Comparison of ENCODE assay signal across 1 cellular context in the genomic region with DNA sequence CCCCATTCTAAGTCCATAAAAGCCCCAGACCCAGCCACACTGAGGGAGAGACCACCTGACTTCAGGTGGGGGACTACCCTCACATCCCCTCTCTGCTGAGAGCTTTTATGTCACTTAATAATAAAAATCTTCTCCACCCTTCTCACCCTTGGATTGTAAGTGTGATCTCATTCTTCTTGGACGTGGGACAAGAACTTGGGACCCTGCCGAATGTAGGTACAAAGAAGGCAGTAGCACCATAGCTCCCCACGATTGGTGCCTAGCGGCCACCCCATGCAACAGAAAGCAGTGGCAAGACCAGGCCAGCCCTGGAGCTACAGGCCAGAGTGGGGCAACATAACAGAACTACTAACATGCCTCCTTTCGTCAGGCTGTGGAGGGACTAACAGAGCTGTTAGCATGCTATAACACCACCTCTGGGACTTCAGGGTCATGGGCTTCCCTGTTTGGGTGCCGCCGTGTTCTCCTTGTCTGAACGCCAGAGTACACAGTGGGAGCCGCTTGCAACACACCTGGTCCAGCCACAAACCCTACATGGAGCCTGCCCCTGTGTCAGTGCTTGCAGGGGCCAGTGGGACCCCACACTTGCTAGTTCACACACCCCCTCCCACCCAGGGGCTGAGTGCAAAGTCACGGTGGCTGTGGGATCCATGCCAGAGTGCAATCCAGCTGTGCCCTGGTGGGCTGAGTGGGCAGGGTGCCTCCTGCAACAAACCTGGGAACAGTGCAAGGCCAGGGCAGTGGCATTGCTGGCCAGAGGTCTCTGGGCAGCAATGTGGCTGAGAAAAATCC.
A peak's percentile ranks its signal among the peaks of the same experiment; 100 is the strongest.
TF ChIP-seq lines count a peak whose summit lies in the region.

No MANE protein-coding gene starts in this region.

TF ChIP-seq in HepG2, 621 proteins besides CTCF, POLR2A, EP300 and RAD21 (continued from another document and continues in another):
- TF ChIP-seq, protein P1, sequence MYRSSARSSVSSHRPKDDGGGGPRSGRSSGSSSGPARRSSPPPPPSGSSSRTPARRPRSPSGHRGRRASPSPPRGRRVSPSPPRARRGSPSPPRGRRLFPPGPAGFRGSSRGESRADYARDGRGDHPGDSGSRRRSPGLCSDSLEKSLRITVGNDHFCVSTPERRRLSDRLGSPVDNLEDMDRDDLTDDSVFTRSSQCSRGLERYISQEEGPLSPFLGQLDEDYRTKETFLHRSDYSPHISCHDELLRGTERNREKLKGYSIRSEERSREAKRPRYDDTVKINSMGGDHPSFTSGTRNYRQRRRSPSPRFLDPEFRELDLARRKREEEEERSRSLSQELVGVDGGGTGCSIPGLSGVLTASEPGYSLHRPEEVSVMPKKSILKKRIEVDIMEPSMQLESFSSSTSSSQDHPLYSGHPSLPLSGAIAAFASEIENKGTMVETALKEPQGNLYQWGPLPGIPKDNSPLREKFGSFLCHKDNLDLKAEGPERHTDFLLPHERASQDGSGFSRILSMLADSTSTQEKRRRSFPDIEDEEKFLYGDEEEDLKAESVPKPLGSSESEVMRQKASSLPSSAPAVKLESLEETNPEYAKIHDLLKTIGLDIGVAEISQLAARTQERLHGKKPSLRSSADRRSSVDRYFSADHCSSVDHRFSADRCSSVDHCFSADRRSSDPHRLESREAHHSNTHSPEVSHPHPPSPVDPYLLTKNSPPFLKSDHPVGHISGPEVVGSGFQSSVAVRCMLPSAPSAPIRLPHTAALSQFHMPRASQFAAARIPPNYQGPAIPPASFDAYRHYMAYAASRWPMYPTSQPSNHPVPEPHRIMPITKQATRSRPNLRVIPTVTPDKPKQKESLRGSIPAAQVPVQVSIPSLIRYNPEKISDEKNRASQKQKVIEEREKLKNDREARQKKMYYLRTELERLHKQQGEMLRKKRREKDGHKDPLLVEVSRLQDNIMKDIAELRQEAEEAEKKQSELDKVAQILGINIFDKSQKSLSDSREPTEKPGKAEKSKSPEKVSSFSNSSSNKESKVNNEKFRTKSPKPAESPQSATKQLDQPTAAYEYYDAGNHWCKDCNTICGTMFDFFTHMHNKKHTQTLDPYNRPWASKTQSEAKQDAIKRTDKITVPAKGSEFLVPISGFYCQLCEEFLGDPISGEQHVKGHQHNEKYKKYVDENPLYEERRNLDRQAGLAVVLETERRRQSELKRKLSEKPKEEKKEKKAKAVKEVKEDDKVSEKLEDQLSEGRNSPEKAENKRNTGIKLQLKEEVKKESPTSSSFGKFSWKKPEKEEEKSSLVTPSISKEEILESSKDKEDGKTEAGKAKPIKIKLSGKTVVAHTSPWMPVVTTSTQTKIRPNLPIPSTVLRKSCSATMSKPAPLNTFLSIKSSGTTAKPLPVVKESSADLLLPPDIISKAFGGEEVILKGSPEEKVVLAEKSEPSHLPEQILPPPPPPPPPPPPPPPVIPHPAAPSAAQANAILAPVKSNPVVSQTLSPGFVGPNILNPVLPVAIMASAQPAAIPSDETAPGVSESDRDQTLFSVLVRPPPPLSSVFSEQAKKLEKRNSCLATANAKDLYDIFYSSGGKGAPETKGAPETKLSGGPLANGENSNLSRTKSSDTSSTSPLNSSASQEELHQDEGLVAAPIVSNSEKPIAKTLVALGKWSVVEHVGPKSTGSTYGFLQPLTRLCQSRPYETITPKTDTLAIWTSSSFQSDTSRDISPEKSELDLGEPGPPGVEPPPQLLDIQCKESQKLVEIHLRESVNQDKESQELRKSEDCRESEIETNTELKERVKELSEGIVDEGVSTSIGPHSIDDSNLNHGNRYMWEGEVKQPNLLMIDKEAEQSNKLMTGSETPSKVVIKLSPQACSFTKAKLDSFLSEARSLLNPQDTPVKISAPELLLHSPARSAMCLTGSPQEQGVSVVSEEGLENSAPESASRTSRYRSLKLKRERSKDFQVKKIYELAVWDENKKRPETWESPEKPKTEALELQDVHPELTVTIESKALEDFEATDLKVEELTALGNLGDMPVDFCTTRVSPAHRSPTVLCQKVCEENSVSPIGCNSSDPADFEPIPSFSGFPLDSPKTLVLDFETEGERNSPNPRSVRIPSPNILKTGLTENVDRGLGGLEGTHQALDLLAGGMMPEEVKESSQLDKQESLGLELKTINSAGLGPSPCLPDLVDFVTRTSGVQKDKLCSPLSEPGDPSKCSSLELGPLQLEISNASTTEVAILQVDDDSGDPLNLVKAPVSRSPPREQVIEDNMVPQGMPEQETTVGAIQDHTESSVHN (CRISPR knock-in tag; IDR thresholded peaks at IDR 0.05): no peak
- no peak for TF ChIP-seq CREM (IDR thresholded peaks at IDR 0.05)
- TF ChIP-seq CREM (CRISPR knock-in tag; IDR thresholded peaks at IDR 0.05): no peak
- no peak for TF ChIP-seq NR2F6 (IDR thresholded peaks at IDR 0.05)
- TF ChIP-seq NR2F6 (CRISPR knock-in tag; IDR thresholded peaks at IDR 0.05): 0 out of 2 replicates have a peak, but pooled peaks have one; percentile 41
- no peak for TF ChIP-seq TAF1 (CRISPR knock-in tag; IDR thresholded peaks at IDR 0.05)
- TF ChIP-seq, protein P2, sequence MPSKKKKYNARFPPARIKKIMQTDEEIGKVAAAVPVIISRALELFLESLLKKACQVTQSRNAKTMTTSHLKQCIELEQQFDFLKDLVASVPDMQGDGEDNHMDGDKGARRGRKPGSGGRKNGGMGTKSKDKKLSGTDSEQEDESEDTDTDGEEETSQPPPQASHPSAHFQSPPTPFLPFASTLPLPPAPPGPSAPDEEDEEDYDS (CRISPR knock-in tag; IDR thresholded peaks at IDR 0.05): no peak
- TF ChIP-seq, protein P3, sequence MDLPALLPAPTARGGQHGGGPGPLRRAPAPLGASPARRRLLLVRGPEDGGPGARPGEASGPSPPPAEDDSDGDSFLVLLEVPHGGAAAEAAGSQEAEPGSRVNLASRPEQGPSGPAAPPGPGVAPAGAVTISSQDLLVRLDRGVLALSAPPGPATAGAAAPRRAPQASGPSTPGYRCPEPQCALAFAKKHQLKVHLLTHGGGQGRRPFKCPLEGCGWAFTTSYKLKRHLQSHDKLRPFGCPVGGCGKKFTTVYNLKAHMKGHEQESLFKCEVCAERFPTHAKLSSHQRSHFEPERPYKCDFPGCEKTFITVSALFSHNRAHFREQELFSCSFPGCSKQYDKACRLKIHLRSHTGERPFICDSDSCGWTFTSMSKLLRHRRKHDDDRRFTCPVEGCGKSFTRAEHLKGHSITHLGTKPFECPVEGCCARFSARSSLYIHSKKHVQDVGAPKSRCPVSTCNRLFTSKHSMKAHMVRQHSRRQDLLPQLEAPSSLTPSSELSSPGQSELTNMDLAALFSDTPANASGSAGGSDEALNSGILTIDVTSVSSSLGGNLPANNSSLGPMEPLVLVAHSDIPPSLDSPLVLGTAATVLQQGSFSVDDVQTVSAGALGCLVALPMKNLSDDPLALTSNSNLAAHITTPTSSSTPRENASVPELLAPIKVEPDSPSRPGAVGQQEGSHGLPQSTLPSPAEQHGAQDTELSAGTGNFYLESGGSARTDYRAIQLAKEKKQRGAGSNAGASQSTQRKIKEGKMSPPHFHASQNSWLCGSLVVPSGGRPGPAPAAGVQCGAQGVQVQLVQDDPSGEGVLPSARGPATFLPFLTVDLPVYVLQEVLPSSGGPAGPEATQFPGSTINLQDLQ (CRISPR knock-in tag; IDR thresholded peaks at IDR 0.05): no peak
- TF ChIP-seq, protein P4, sequence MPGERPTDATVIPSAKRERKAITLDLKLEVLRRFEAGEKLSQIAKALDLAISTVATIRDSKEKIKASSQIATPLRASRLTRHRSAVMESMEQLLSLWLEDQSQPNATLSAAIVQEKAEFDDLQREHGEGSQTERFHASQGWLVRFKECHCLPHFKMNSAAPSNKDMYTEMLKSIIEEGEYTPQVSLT (CRISPR knock-in tag; IDR thresholded peaks at IDR 0.05; ENCODE audit: borderline replicate concordance, low read depth): no peak
- TF ChIP-seq, protein P5, sequence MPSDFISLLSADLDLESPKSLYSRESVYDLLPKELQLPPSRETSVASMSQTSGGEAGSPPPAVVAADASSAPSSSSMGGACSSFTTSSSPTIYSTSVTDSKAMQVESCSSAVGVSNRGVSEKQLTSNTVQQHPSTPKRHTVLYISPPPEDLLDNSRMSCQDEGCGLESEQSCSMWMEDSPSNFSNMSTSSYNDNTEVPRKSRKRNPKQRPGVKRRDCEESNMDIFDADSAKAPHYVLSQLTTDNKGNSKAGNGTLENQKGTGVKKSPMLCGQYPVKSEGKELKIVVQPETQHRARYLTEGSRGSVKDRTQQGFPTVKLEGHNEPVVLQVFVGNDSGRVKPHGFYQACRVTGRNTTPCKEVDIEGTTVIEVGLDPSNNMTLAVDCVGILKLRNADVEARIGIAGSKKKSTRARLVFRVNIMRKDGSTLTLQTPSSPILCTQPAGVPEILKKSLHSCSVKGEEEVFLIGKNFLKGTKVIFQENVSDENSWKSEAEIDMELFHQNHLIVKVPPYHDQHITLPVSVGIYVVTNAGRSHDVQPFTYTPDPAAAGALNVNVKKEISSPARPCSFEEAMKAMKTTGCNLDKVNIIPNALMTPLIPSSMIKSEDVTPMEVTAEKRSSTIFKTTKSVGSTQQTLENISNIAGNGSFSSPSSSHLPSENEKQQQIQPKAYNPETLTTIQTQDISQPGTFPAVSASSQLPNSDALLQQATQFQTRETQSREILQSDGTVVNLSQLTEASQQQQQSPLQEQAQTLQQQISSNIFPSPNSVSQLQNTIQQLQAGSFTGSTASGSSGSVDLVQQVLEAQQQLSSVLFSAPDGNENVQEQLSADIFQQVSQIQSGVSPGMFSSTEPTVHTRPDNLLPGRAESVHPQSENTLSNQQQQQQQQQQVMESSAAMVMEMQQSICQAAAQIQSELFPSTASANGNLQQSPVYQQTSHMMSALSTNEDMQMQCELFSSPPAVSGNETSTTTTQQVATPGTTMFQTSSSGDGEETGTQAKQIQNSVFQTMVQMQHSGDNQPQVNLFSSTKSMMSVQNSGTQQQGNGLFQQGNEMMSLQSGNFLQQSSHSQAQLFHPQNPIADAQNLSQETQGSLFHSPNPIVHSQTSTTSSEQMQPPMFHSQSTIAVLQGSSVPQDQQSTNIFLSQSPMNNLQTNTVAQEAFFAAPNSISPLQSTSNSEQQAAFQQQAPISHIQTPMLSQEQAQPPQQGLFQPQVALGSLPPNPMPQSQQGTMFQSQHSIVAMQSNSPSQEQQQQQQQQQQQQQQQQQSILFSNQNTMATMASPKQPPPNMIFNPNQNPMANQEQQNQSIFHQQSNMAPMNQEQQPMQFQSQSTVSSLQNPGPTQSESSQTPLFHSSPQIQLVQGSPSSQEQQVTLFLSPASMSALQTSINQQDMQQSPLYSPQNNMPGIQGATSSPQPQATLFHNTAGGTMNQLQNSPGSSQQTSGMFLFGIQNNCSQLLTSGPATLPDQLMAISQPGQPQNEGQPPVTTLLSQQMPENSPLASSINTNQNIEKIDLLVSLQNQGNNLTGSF (CRISPR knock-in tag; IDR thresholded peaks at IDR 0.05): 0 out of 2 replicates have a peak, but pooled peaks have one; percentile 56
- TF ChIP-seq, protein P6, sequence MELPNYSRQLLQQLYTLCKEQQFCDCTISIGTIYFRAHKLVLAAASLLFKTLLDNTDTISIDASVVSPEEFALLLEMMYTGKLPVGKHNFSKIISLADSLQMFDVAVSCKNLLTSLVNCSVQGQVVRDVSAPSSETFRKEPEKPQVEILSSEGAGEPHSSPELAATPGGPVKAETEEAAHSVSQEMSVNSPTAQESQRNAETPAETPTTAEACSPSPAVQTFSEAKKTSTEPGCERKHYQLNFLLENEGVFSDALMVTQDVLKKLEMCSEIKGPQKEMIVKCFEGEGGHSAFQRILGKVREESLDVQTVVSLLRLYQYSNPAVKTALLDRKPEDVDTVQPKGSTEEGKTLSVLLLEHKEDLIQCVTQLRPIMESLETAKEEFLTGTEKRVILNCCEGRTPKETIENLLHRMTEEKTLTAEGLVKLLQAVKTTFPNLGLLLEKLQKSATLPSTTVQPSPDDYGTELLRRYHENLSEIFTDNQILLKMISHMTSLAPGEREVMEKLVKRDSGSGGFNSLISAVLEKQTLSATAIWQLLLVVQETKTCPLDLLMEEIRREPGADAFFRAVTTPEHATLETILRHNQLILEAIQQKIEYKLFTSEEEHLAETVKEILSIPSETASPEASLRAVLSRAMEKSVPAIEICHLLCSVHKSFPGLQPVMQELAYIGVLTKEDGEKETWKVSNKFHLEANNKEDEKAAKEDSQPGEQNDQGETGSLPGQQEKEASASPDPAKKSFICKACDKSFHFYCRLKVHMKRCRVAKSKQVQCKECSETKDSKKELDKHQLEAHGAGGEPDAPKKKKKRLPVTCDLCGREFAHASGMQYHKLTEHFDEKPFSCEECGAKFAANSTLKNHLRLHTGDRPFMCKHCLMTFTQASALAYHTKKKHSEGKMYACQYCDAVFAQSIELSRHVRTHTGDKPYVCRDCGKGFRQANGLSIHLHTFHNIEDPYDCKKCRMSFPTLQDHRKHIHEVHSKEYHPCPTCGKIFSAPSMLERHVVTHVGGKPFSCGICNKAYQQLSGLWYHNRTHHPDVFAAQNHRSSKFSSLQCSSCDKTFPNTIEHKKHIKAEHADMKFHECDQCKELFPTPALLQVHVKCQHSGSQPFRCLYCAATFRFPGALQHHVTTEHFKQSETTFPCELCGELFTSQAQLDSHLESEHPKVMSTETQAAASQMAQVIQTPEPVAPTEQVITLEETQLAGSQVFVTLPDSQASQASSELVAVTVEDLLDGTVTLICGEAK (IDR thresholded peaks at IDR 0.05): no peak
- TF ChIP-seq, protein P6 (CRISPR knock-in tag; IDR thresholded peaks at IDR 0.05): no peak
- TF ChIP-seq CEBPG (CRISPR knock-in tag; IDR thresholded peaks at IDR 0.05): peak; percentile 61
- peak; percentile 36; the same call in 1 of the 2 replicates for TF ChIP-seq ZMYM2 (CRISPR knock-in tag; IDR thresholded peaks at IDR 0.05)
- TF ChIP-seq GATAD2A (CRISPR knock-in tag; IDR thresholded peaks at IDR 0.05): peak; percentile 32; the same call in 1 of the 2 replicates
- TF ChIP-seq ZNF430 (CRISPR knock-in tag; IDR thresholded peaks at IDR 0.05): 0 out of 2 replicates have a peak, but pooled peaks have one; percentile 23
- TF ChIP-seq KLF13 (CRISPR knock-in tag; IDR thresholded peaks at IDR 0.05): 0 out of 2 replicates have a peak, but pooled peaks have one; percentile 37
- TF ChIP-seq ZNF12 (CRISPR knock-in tag; IDR thresholded peaks at IDR 0.05): 0 out of 2 replicates have a peak, but pooled peaks have one; percentile 8
- 0 out of 2 replicates have a peak, but pooled peaks have one; percentile 31 for TF ChIP-seq ZNF292 (CRISPR knock-in tag; IDR thresholded peaks at IDR 0.05; ENCODE audit: borderline replicate concordance, low read depth)
